Comparison of ENCODE assay signal across 6 cellular contexts in the genomic region with DNA sequence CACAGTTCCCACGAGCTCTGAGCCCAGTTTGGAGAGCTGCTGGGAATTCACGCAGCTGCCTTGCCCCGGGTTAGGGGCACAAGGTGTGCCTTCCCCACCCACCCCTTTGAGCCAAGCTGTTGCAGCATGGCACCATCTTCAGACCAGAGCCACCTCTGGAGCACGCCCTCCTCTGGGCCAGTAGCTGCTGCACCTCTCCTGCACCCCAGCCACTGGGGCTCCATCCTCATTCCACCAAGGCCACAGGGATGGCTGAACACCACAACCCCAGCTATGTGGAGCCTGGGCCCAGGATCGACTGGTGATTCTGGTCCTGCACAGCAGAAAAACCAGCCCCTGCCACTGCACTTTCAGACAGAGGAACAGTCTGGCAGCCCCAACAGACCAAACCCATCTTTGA.
"Had no signal": no experiment of that assay in that cellular context is flagged by ENCODE, and none has a peak within 500 bp of the region (broad histone marks: within the 10 kb centered on the region; RNA-seq: fewer than 3 reads in every experiment).

No MANE protein-coding gene starts in this region.

- H3K4me3 ChIP-seq: GM23338 had no signal

- H2AFZ ChIP-seq: GM23338 had no signal

- ATAC-seq: GM23338 had no signal

- FAIRE-seq: H1, H54, HTR-8/SVneo had no signal

- H3K4me2 ChIP-seq: GM23338 had no signal

- DNase-seq: H9, HCEC 1CT had no signal
